8 cellular contexts compared by ENCODE assay signal in the genomic region with DNA sequence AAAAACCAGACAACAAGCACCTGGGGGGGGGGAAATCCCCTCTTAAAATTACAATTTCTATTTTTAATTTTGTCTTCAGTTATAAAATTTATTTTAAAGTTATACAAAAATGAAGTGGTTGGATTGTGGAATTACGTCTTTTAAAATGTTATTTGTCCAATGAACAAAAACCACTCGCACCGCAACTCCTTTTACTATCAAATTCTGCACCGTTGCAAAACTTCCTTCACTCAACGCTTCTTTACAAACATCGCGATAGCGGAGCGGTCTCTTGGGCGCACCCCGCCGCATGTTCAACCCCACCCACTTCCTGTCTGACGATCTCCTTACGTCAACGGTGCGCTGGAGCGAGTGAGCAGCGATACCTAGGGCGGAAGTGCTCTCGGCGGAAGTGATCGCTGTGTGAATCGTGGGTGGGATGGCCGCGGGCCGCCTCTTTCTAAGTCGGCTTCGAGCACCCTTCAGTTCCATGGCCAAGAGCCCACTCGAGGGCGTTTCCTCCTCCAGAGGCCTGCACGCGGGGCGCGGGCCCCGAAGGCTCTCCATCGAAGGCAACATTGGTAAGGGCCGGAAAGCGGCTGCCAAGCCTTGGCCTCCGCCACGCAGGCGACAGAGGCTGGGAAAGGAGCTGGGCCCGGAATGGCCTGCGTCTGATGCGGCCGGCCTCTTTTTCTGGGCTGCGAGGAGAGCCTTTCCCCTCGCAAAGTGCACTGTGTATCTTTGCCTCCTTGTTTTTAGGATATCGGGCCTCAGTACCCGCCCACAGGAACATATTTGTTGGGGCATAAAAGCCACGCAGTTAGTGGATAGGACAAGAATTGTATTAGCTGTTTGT. TPM values are rescaled to one million over a fixed set of nuclear protein-coding genes. Genes with fewer than 3 reads are reported as not detected.
DNase-seq lines count a peak whose midpoint lies in the region; ATAC-seq lines count a peak whose summit lies in the region.

A gene (plus strand): TSS at position 388 of the 835 bp plus-strand sequence. CDS start 31 bp downstream, at position 419.

- H3K9me3 Mint-ChIP-seq in immature natural killer cell: no peaks in the 10 kb centered on the region

- DNase-seq in AG08396 (ENCODE audit: low spot score): peak; percentile 95
- peak; percentile 91 for DNase-seq in NCI-H345 treated with DMSO at 0.1 percent for 48 hours (lab: John Stamatoyannopoulos, UW; ENCODE audit: unreplicated experiment)
- DNase-seq in activated CD4-positive, CD25-positive, alpha-beta regulatory T cell (lab: John Stamatoyannopoulos, UW): peak; percentile 83 to 94 (median 88)
- peak; percentile 98 for DNase-seq in central memory CD4-positive, alpha-beta T cell
- peak; percentile 98 for DNase-seq in immature natural killer cell
- peak; percentile 96 for DNase-seq in smooth muscle cell of the brain vasculature (ENCODE audit: low read depth, low spot score)

- H3K4me1 Mint-ChIP-seq in immature natural killer cell: peaks cover 49 to 55% of the 10 kb centered on the region in 2 donors

- H3K27me3 Mint-ChIP-seq in immature natural killer cell (ENCODE audit: low read depth in 3 of 3): peaks cover 4 to 5% (median 5%) of the 10 kb centered on the region in 3 donors

- peaks cover 0 to 16% (median 0%) of the 10 kb centered on the region in 3 donors for H3K36me3 Mint-ChIP-seq in immature natural killer cell

- H3K4me3 Mint-ChIP-seq in immature natural killer cell: peak within 1 kb of the TSS; percentile 83 to 96 (median 90)

- H3K27ac Mint-ChIP-seq in immature natural killer cell: peak within 1 kb of the TSS; percentile 98 to 99 (median 99)

- ATAC-seq in GM19023 (IDR thresholded peaks at IDR 0.05; ENCODE audit: unreplicated experiment) (peak; percentile 100), HG03280 (IDR thresholded peaks at IDR 0.05; ENCODE audit: unreplicated experiment) (peak; percentile 100)

RNA-seq across cellular contexts. Expression of the gene that starts here (rescaled TPM):
- 100 to 1,000 TPM; 207 to 245 (median 223) TPM for polyA plus RNA-seq in immature natural killer cell

Comparison
In these comparisons a context has a peak if more than half of its experiments do, and no peak if none do; other contexts are left out.
1. Peak in every context shown above with its lines: DNase-seq and ATAC-seq.